ENCODE assay signal across 8 cellular contexts in the genomic region with DNA sequence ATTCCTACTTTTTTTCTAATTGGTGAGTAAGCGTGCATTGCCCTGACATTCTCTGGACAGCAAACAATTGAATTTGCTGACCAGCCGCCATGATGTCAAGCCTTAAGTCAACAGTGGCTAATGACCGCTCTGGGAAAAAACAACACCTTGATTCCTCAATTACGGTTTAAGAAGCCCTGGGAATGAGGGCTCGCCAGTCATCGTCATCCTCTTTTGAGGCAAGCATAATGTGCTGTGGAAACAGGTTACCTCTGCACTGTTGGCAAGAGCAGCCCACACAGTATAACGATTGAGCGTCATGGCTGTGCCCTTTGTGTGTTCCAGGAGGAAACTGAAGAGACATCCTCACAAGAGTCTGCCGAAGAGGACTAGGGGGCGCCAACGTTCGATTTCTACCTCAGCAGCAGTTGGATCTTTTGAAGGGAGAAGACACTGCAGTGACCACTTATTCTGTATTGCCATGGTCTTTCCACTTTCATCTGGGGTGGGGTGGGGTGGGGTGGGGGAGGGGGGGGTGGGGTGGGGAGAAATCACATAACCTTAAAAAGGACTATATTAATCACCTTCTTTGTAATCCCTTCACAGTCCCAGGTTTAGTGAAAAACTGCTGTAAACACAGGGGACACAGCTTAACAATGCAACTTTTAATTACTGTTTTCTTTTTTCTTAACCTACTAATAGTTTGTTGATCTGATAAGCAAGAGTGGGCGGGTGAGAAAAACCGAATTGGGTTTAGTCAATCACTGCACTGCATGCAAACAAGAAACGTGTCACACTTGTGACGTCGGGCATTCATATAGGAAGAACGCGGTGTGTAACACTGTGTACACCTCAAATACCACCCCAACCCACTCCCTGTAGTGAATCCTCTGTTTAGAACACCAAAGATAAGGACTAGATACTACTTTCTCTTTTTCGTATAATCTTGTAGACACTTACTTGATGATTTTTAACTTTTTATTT.
DNase-seq lines count a peak whose midpoint lies in the region; ATAC-seq and TF ChIP-seq lines count a peak whose summit lies in the region.
"Had no signal": no experiment of that assay in that cellular context is flagged by ENCODE, and none has a peak within 500 bp of the region (broad histone marks: within the 10 kb centered on the region; RNA-seq: fewer than 3 reads in every experiment).

No MANE protein-coding gene starts in this region.

- TF ChIP-seq CTCF in astrocyte of the cerebellum (IDR thresholded peaks at IDR 0.05; ENCODE audit: low read depth, low read length, missing control alignments) (no peak), mesothelial cell of epicardium (IDR thresholded peaks at IDR 0.05; ENCODE audit: unreplicated experiment) (no peak)

- in situ Hi-C loops in astrocyte of the cerebellum (cut with HindIII; ENCODE audit: low sequenced_read_pairs) = no loop called here

- no peaks in the 10 kb centered on the region for H3K27me3 Mint-ChIP-seq in mesothelial cell of epicardium (ENCODE audit: low read depth)
- peaks cover 31% of the 10 kb centered on the region for H3K27me3 Mint-ChIP-seq in activated T-helper 1 cell treated with anti-CD3 and anti-CD28 coated beads, Interleukin-12 subunit alpha, Interleukin-12 subunit beta, Interleukin-2, Interleukin-4 antibody, amounts not matched to agents 30 ng/mL and 10 ng/mL and 1 ng/mL, durations not matched to agents 14 hours and 24 hours and 36 hours (ENCODE audit: insufficient read depth)
- peaks cover 34% of the 10 kb centered on the region for H3K27me3 Mint-ChIP-seq in stimulated activated memory B cell treated with anti-CD40 and anti-IgM and Interleukin-4, amounts not matched to agents 10 μg/mL and 1 μg/mL and 100 μg/mL, for 72 hours

- H3K4me1 Mint-ChIP-seq in mesothelial cell of epicardium = peaks cover 58% of the 10 kb centered on the region
- H3K4me1 Mint-ChIP-seq in activated T-helper 1 cell treated with anti-CD3 and anti-CD28 coated beads, Interleukin-12 subunit alpha, Interleukin-12 subunit beta, Interleukin-2, Interleukin-4 antibody, amounts not matched to agents 30 ng/mL and 10 ng/mL and 1 ng/mL, durations not matched to agents 14 hours and 24 hours and 36 hours (ENCODE audit: low read depth) = no peaks in the 10 kb centered on the region
- no peaks in the 10 kb centered on the region for H3K4me1 Mint-ChIP-seq in stimulated activated memory B cell treated with anti-CD40 and anti-IgM and Interleukin-4, amounts not matched to agents 10 μg/mL and 1 μg/mL and 100 μg/mL, for 72 hours

- DNase-seq in Daoy (ENCODE audit: low read depth) (peak; percentile 39), astrocyte of the cerebellum (ENCODE audit: low read depth) (peak; percentile 41), mesothelial cell of epicardium (ENCODE audit: low spot score in 2 of 2, unreplicated experiment in 2 of 2) (no peak)
- no peak for DNase-seq in activated T-helper 1 cell treated with anti-CD3 and anti-CD28 coated beads, Interleukin-12 subunit alpha, Interleukin-12 subunit beta, Interleukin-2, Interleukin-4 antibody, amounts not matched to agents 30 ng/mL and 10 ng/mL and 1 ng/mL, durations not matched to agents 14 hours and 24 hours and 36 hours (ENCODE audit: low spot score)

- ATAC-seq in HG02610 (IDR thresholded peaks at IDR 0.05; ENCODE audit: unreplicated experiment) = peak; percentile 45
- no peak for ATAC-seq in stimulated activated memory B cell treated with anti-CD40 and anti-IgM and Interleukin-4, amounts not matched to agents 10 μg/mL and 1 μg/mL and 100 μg/mL, for 72 hours
- no peak for ATAC-seq in HG02588 (IDR thresholded peaks at IDR 0.05; ENCODE audit: unreplicated experiment)

- intact Hi-C loops in activated T-helper 1 cell treated with anti-CD3 and anti-CD28 coated beads, Interleukin-12 subunit alpha, Interleukin-12 subunit beta, Interleukin-2, Interleukin-4 antibody, amounts not matched to agents 30 ng/mL and 10 ng/mL and 1 ng/mL, durations not matched to agents 14 hours and 24 hours and 36 hours (cut with micrococcal nuclease) = no loop called here

- no peak overlapping the region for H3K4me3 ChIP-seq in astrocyte of the cerebellum (ENCODE audit: low read depth, low read length)
- H3K4me3 ChIP-seq: HAP-1 had no signal

- peak overlapping the region; percentile 10 for H3K27ac Mint-ChIP-seq in mesothelial cell of epicardium
- no peak overlapping the region for H3K27ac Mint-ChIP-seq in activated T-helper 1 cell treated with anti-CD3 and anti-CD28 coated beads, Interleukin-12 subunit alpha, Interleukin-12 subunit beta, Interleukin-2, Interleukin-4 antibody, amounts not matched to agents 30 ng/mL and 10 ng/mL and 1 ng/mL, durations not matched to agents 14 hours and 24 hours and 36 hours
- no peak overlapping the region for H3K27ac Mint-ChIP-seq in stimulated activated memory B cell treated with anti-CD40 and anti-IgM and Interleukin-4, amounts not matched to agents 10 μg/mL and 1 μg/mL and 100 μg/mL, for 72 hours

- peaks cover 27% of the 10 kb centered on the region for H3K36me3 Mint-ChIP-seq in mesothelial cell of epicardium
- H3K36me3 Mint-ChIP-seq in activated T-helper 1 cell treated with anti-CD3 and anti-CD28 coated beads, Interleukin-12 subunit alpha, Interleukin-12 subunit beta, Interleukin-2, Interleukin-4 antibody, amounts not matched to agents 30 ng/mL and 10 ng/mL and 1 ng/mL, durations not matched to agents 14 hours and 24 hours and 36 hours (ENCODE audit: low read depth) = no peaks in the 10 kb centered on the region
- no peaks in the 10 kb centered on the region for H3K36me3 Mint-ChIP-seq in stimulated activated memory B cell treated with anti-CD40 and anti-IgM and Interleukin-4, amounts not matched to agents 10 μg/mL and 1 μg/mL and 100 μg/mL, for 72 hours

- no peak overlapping the region for H3K4me3 Mint-ChIP-seq in mesothelial cell of epicardium
- no peak overlapping the region for H3K4me3 Mint-ChIP-seq in activated T-helper 1 cell treated with anti-CD3 and anti-CD28 coated beads, Interleukin-12 subunit alpha, Interleukin-12 subunit beta, Interleukin-2, Interleukin-4 antibody, amounts not matched to agents 30 ng/mL and 10 ng/mL and 1 ng/mL, durations not matched to agents 14 hours and 24 hours and 36 hours
- no peak overlapping the region for H3K4me3 Mint-ChIP-seq in stimulated activated memory B cell treated with anti-CD40 and anti-IgM and Interleukin-4, amounts not matched to agents 10 μg/mL and 1 μg/mL and 100 μg/mL, for 72 hours

- H3K9me3 Mint-ChIP-seq in mesothelial cell of epicardium = no peaks in the 10 kb centered on the region
- H3K9me3 Mint-ChIP-seq in activated T-helper 1 cell treated with anti-CD3 and anti-CD28 coated beads, Interleukin-12 subunit alpha, Interleukin-12 subunit beta, Interleukin-2, Interleukin-4 antibody, amounts not matched to agents 30 ng/mL and 10 ng/mL and 1 ng/mL, durations not matched to agents 14 hours and 24 hours and 36 hours = no peaks in the 10 kb centered on the region
- no peaks in the 10 kb centered on the region for H3K9me3 Mint-ChIP-seq in stimulated activated memory B cell treated with anti-CD40 and anti-IgM and Interleukin-4, amounts not matched to agents 10 μg/mL and 1 μg/mL and 100 μg/mL, for 72 hours

Comparison
In these comparisons a context has a peak if more than half of its experiments do, and no peak if none do; other contexts are left out.
1. DNase-seq: peak in Daoy (single experiment) and astrocyte of the cerebellum (single experiment); none in mesothelial cell of epicardium (0 of 2) and activated T-helper 1 cell treated with anti-CD3 and anti-CD28 coated beads, Interleukin-12 subunit alpha, Interleukin-12 subunit beta, Interleukin-2, Interleukin-4 antibody, amounts not matched to agents 30 ng/mL and 10 ng/mL and 1 ng/mL, durations not matched to agents 14 hours and 24 hours and 36 hours (single experiment).